ENCODE assay signal across 29 cellular contexts in the genomic region with DNA sequence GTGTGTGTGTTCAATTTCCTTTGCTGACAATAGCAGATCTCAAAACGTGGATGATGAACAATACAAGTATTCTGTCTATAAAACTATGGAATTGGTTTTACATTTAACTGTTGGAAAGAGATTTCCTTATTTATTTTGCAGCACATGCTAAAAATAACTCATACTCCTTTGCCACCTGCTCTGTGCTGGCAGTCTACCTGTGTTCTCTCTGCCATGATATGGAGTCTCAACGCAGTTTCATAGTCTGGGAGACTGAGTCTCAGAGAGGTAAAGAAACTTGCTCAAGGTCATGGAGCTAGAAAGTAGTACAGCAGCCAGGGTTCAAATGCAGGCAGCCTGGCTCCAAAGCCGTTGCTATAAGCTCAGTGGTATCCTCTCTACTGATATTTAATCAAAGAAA.
"Had no signal": no experiment of that assay in that cellular context is flagged by ENCODE, and none has a peak within 500 bp of the region (broad histone marks: within the 10 kb centered on the region; RNA-seq: fewer than 3 reads in every experiment).

No MANE protein-coding gene starts in this region.

- H3K4me1 ChIP-seq: ascending aorta had no signal

- H3K27ac ChIP-seq: ascending aorta, cardiac muscle cell, WERI-Rb-1 had no signal

- H3K4me3 ChIP-seq: ascending aorta, cardiac muscle cell had no signal

- ATAC-seq: activated CD4-positive, alpha-beta T cell treated with anti-CD3 and anti-CD28 coated beads for 36 hours; activated CD4-positive, CD25-positive, alpha-beta regulatory T cell treated with anti-CD3 and anti-CD28 coated beads, Interleukin-2, amount 50 U/mL, for 24 hours; activated CD8-positive, alpha-beta T cell treated with anti-CD3 and anti-CD28 coated beads, Interleukin-2, amount 10 ng/mL, durations not matched to agents 7 days and 5 days; activated naive CD8-positive, alpha-beta T cell treated with anti-CD3 and anti-CD28 coated beads, Interleukin-2, amount 50 U/mL, for 24 hours; activated T-cell treated with anti-CD3 and anti-CD28 coated beads, Interleukin-2, amount 50 U/mL, for 4 hours; activated T-cell treated with anti-CD3 and anti-CD28 coated beads, Interleukin-2, amount 50 U/mL, for 72 hours; activated T-helper 17 cell treated with anti-CD3 and anti-CD28 coated beads, Interleukin-2, amount 50 U/mL, for 72 hours; WTC11 had no signal

- H3K36me3 ChIP-seq: ascending aorta, cardiac muscle cell had no signal

- H3K9me3 ChIP-seq: ascending aorta had no signal

- DNase-seq: activated CD4-positive, alpha-beta memory T cell treated with anti-CD3 and anti-CD28 coated beads, Interleukin-2, amount 10 ng/mL, durations not matched to agents 7 days and 5 days; activated CD4-positive, alpha-beta T cell treated with anti-CD3 and anti-CD28 coated beads for 1 hour; activated CD4-positive, alpha-beta T cell treated with anti-CD3 and anti-CD28 coated beads for 36 hours; activated CD4-positive, alpha-beta T cell treated with anti-CD3 and anti-CD28 coated beads for 48 hours; activated CD4-positive, alpha-beta T cell treated with anti-CD3 and anti-CD28 coated beads, Interleukin-2, amount 10 ng/mL, durations not matched to agents 7 days and 5 days; activated CD4-positive, alpha-beta T cell treated with anti-CD3 and anti-CD28 coated beads, Interleukin-2, amount 50 U/mL, for 48 hours; activated CD4-positive, CD25-positive, alpha-beta regulatory T cell; activated CD8-positive, alpha-beta memory T cell treated with anti-CD3 and anti-CD28 coated beads, Interleukin-2, amount 50 U/mL, for 4 hours; activated CD8-positive, alpha-beta T cell treated with anti-CD3 and anti-CD28 coated beads, Interleukin-2, amount 10 ng/mL, durations not matched to agents 7 days and 5 days; activated gamma-delta T cell; activated naive CD4-positive, alpha-beta T cell treated with anti-CD3 and anti-CD28 coated beads, Interleukin-2, amount 10 ng/mL, durations not matched to agents 7 days and 5 days; activated naive CD4-positive, alpha-beta T cell treated with Interleukin-2 at 50 U/mL for 16 hours; activated naive CD8-positive, alpha-beta T cell treated with anti-CD3 and anti-CD28 coated beads, Interleukin-2, amount 10 ng/mL, durations not matched to agents 7 days and 5 days; activated naive CD8-positive, alpha-beta T cell treated with anti-CD3 and anti-CD28 coated beads, Interleukin-2, amount 50 U/mL, for 24 hours; activated T-cell treated with anti-CD3 and anti-CD28 coated beads for 4 hours; activated T-cell treated with anti-CD3 and anti-CD28 coated beads, Interleukin-2, amount 50 U/mL, for 1 hour; activated T-cell treated with anti-CD3 and anti-CD28 coated beads, Interleukin-2, amount 50 U/mL, for 4 hours; activated T-cell treated with anti-CD3 and anti-CD28 coated beads, Interleukin-2, amount 50 U/mL, for 72 hours; amygdala; caudate nucleus; T-helper 1 cell; T-helper 2 cell; T-helper 9 cell; WERI-Rb-1 had no signal
